Comparison of ENCODE assay signal across 22 cellular contexts in the genomic region with DNA sequence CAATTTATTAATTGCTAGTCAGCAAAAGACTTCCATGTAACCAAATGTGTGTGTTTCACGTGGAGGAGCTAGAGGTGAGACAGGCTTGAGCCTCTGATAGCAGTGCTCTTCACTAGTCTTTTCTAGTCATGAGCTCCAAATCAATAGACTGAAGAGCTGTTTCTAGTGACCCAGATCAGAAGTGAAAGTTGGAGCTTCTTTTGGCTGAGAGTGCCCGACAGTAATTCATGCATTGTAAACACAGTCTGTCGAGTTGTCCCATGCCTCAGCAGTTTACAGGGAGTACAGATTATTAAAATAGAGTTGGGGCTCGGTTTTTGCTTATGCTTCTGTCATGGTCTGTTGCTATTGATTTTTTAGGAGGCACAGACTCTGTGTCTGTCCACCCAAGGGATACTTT.
DNase-seq lines count a peak whose midpoint lies in the region; ATAC-seq and TF ChIP-seq lines count a peak whose summit lies in the region.
"Had no signal": no experiment of that assay in that cellular context is flagged by ENCODE, and none has a peak within 500 bp of the region (broad histone marks: within the 10 kb centered on the region; RNA-seq: fewer than 3 reads in every experiment).

No MANE protein-coding gene starts in this region.

- no peak for TF ChIP-seq CTCF in right lobe of liver (IDR thresholded peaks at IDR 0.05)
- no peak for TF ChIP-seq CTCF in GM13977 (IDR thresholded peaks at IDR 0.05; ENCODE audit: extremely low read depth, insufficient read depth, missing control alignments)

- DNase-seq in right cardiac atrium: no peak
- DNase-seq in left ventricle myocardium superior: no peak
- peak; percentile 6 for DNase-seq in cerebellum (ENCODE audit: low spot score)
- peak in 1 of 3 donors; percentile 47 for DNase-seq in right lobe of liver
- DNase-seq in CD1c-positive myeloid dendritic cell (ENCODE audit: extremely low spot score): no peak
- no peak for DNase-seq in GM13977 (ENCODE audit: low spot score)
- DNase-seq: activated effector memory CD4-positive, alpha-beta T cell treated with anti-CD3 and anti-CD28 coated beads, Interleukin-2, amount 50 U/mL, for 16 hours; activated naive CD8-positive, alpha-beta T cell treated with anti-CD3 and anti-CD28 coated beads, Interleukin-2, amount 10 ng/mL, durations not matched to agents 7 days and 5 days; CD4-positive, alpha-beta T cell; HCEC 1CT; mammary epithelial cell; MG63; NCI-H1417 treated with DMSO at 0.1 percent for 48 hours; NCI-H345; NCI-H82; OCI-M1; posterior cingulate gyrus; stimulated activated naive CD4-positive, alpha-beta T cell treated with Interleukin-2 at 50 U/mL for 16 hours had no signal

- no peaks in the 10 kb centered on the region for H3K4me1 ChIP-seq in right cardiac atrium (ENCODE audit: control insufficient read depth, insufficient read depth, low read length)
- no peaks in the 10 kb centered on the region for H3K4me1 ChIP-seq in right lobe of liver

- H3K27me3 ChIP-seq in right cardiac atrium (ENCODE audit: control insufficient read depth, insufficient read depth) (no peaks in the 10 kb centered on the region), right lobe of liver (no peaks in the 10 kb centered on the region)
- H3K27me3 ChIP-seq: MG63 had no signal

- 42% methylated on average over 4 of the region's 4 CpGs for WGBS in right cardiac atrium
- 20% methylated on average over 4 of the region's 4 CpGs for WGBS in right lobe of liver (ENCODE audit: insufficient coverage, low coverage, low lambda C conversion rate, missing lambda C conversion rate)

- TF ChIP-seq POLR2A in right lobe of liver (IDR thresholded peaks at IDR 0.05): no peak

- H3K27ac ChIP-seq in right cardiac atrium (ENCODE audit: low read length) (no peak overlapping the region), right lobe of liver (no peak overlapping the region)
- H3K27ac ChIP-seq: SK-N-MC, thoracic aorta had no signal

- ATAC-seq in right cardiac atrium (peak in 1 of 2 donors; percentile 48), left ventricle myocardium superior (no peak), right lobe of liver (peak; percentile 89 to 96 (median 92)), GM19395 (IDR thresholded peaks at IDR 0.05; ENCODE audit: unreplicated experiment) (no peak), GM21737 (IDR thresholded peaks at IDR 0.05; ENCODE audit: unreplicated experiment) (no peak)

- H3K4me3 ChIP-seq in right cardiac atrium (ENCODE audit: low read length) (peak overlapping the region; percentile 5), right lobe of liver (no peak overlapping the region)
- H3K4me3 ChIP-seq: MG63, SK-N-MC, thoracic aorta had no signal

- no peaks in the 10 kb centered on the region for H3K36me3 ChIP-seq in right lobe of liver
- H3K36me3 ChIP-seq: MG63, thoracic aorta had no signal

- intact Hi-C loops in right cardiac atrium (cut with DNase I): no loop called here
- intact Hi-C loops in left ventricle myocardium superior (cut with micrococcal nuclease): no loop called here
- intact Hi-C loops in right lobe of liver (cut with DNase I): no loop called here

- H3K9me3 ChIP-seq in right cardiac atrium (ENCODE audit: control insufficient read depth, low read length): no peaks in the 10 kb centered on the region
- H3K9me3 ChIP-seq in right lobe of liver: no peaks in the 10 kb centered on the region
- H3K9me3 ChIP-seq: MG63, thoracic aorta had no signal

- in situ Hi-C loops in GM13977 (cut with MboI; ENCODE audit: low pct_unique_long_range_greater_than_20kb, low sequenced_read_pairs, unreplicated experiment): no loop called here

Comparison
In these comparisons a context has a peak if more than half of its experiments do, and no peak if none do; other contexts are left out.
1. ATAC-seq: peak in right lobe of liver (4 of 4); none in left ventricle myocardium superior (single experiment), GM19395 (single experiment) and GM21737 (single experiment).